ENCODE assay signal across 8 cellular contexts in genomic region chr17:41690497-41690896, GRCh38. TPM values are rescaled to one million over a fixed set of nuclear protein-coding genes. Genes with fewer than 3 reads are reported as not detected.
A peak's percentile ranks its signal among the peaks of the same experiment; 100 is the strongest.
DNase-seq lines count a peak whose midpoint lies in the region; ATAC-seq and FAIRE-seq lines count a peak whose summit lies in the region.

No MANE protein-coding gene starts in this region.

- ATAC-seq in activated CD4-positive, alpha-beta T cell treated with anti-CD3 and anti-CD28 coated beads for 36 hours = no peak
- no peak for ATAC-seq in GM21526 (IDR thresholded peaks at IDR 0.05; ENCODE audit: low FRiP score, unreplicated experiment)

- no peak for FAIRE-seq in small intestine (lab: Jason Lieb, UNC)

- H3K27ac Mint-ChIP-seq in activated CD4-positive, alpha-beta T cell treated with anti-CD3 and anti-CD28 coated beads for 36 hours = peak overlapping the region; percentile 95
- peak overlapping the region; percentile 97 for H3K27ac Mint-ChIP-seq in activated naive CD8-positive, alpha-beta T cell

- no peaks in the 10 kb centered on the region for H3K9me3 ChIP-seq in iPS-20b (ENCODE audit: insufficient read depth, low read depth, low read length)
- H3K9me3 ChIP-seq in stomach smooth muscle (ENCODE audit: control insufficient read depth in 2 of 2, low read length in 2 of 2) = no peaks in the 10 kb centered on the region
- H3K9me3 ChIP-seq in small intestine (ENCODE audit: control insufficient read depth, low read depth) = no peaks in the 10 kb centered on the region

- H3K36me3 Mint-ChIP-seq in activated CD4-positive, alpha-beta T cell treated with anti-CD3 and anti-CD28 coated beads for 36 hours (ENCODE audit: low read depth) = peaks cover 44% of the 10 kb centered on the region
- H3K36me3 Mint-ChIP-seq in activated naive CD8-positive, alpha-beta T cell = peaks cover 5% of the 10 kb centered on the region

- peaks cover 20% of the 10 kb centered on the region for H3K4me1 Mint-ChIP-seq in activated CD4-positive, alpha-beta T cell treated with anti-CD3 and anti-CD28 coated beads for 36 hours
- H3K4me1 Mint-ChIP-seq in activated naive CD8-positive, alpha-beta T cell (ENCODE audit: low read depth) = peaks cover 33% of the 10 kb centered on the region

- POLR2A ChIA-PET in activated CD4-positive, alpha-beta T cell treated with anti-CD3 and anti-CD28 coated beads for 36 hours (lab: Charles Lee) = interaction anchor here (0.6 to 7.3 kb wide), 6 partner anchors 11 to 1192 kb away, joined by 3 to 147 read pairs (median 6); partner anchors contain the start of gene ACLY

- no peaks in the 10 kb centered on the region for H3K9me3 Mint-ChIP-seq in activated CD4-positive, alpha-beta T cell treated with anti-CD3 and anti-CD28 coated beads for 36 hours (ENCODE audit: low read depth)
- no peaks in the 10 kb centered on the region for H3K9me3 Mint-ChIP-seq in activated naive CD8-positive, alpha-beta T cell (ENCODE audit: low read depth)

- intact Hi-C loops in activated CD4-positive, alpha-beta T cell treated with anti-CD3 and anti-CD28 coated beads for 36 hours (cut with DNase I, micrococcal nuclease) = no loop called here

- 53 to 69% (median 63%) methylated on average over 2 of the region's 2 CpGs for WGBS in small intestine, 3 donors

- H3K27ac ChIP-seq in iPS-20b (ENCODE audit: low read length) (no peak overlapping the region), stomach smooth muscle (ENCODE audit: low read length) (peak overlapping the region; percentile 100), small intestine (ENCODE audit: low read depth in 1 of 2, low read length in 1 of 2) (peak overlapping the region in 1 of 2 donors; percentile 7)

- no peaks in the 10 kb centered on the region for H3K27me3 ChIP-seq in iPS-20b (ENCODE audit: insufficient read depth, low read length)
- no peaks in the 10 kb centered on the region for H3K27me3 ChIP-seq in stomach smooth muscle (ENCODE audit: control insufficient read depth in 1 of 2, insufficient read depth in 2 of 2, low read length in 2 of 2)
- no peaks in the 10 kb centered on the region for H3K27me3 ChIP-seq in small intestine (ENCODE audit: control insufficient read depth in 2 of 2, insufficient read depth in 2 of 2, low read length in 2 of 2)

- H3K36me3 ChIP-seq in iPS-20b (ENCODE audit: insufficient read depth, low read depth, low read length) (peaks cover 45% of the 10 kb centered on the region), stomach smooth muscle (ENCODE audit: control insufficient read depth in 2 of 2, insufficient read depth in 2 of 2, low read length in 2 of 2) (peaks cover 40 to 48% of the 10 kb centered on the region in 2 donors), small intestine (ENCODE audit: control insufficient read depth in 2 of 2, insufficient read depth in 2 of 2, low read length in 2 of 2) (peaks cover 17 to 30% of the 10 kb centered on the region in 2 donors)

- DNase-seq in activated CD4-positive, alpha-beta T cell treated with anti-CD3 and anti-CD28 coated beads for 36 hours = no peak
- DNase-seq in activated CD4-positive, alpha-beta T cell treated with anti-CD3 and anti-CD28 coated beads, Interleukin-2, amount 50 U/mL, for 4 hours = no peak
- DNase-seq in small intestine (no peak), NCI-H748 (lab: John Stamatoyannopoulos, UW; ENCODE audit: unreplicated experiment) (no peak)

- H3K4me3 ChIP-seq in iPS-20b (ENCODE audit: low read length) = peak overlapping the region; percentile 96
- peak overlapping the region; percentile 91 to 97 for H3K4me3 ChIP-seq in stomach smooth muscle (ENCODE audit: low read length in 2 of 2)
- no peak overlapping the region for H3K4me3 ChIP-seq in small intestine (ENCODE audit: low read depth in 1 of 2, low read length in 2 of 2)

- H3K4me1 ChIP-seq in iPS-20b (ENCODE audit: insufficient read depth, low read length) = peaks cover 9% of the 10 kb centered on the region
- H3K4me1 ChIP-seq in stomach smooth muscle (ENCODE audit: control insufficient read depth, insufficient read depth, low read length) = peaks cover 21% of the 10 kb centered on the region
- H3K4me1 ChIP-seq in small intestine (ENCODE audit: control insufficient read depth in 2 of 2, insufficient read depth in 1 of 2, low read depth in 1 of 2, low read length in 1 of 2) = no peaks in the 10 kb centered on the region

- H3K27me3 Mint-ChIP-seq in activated CD4-positive, alpha-beta T cell treated with anti-CD3 and anti-CD28 coated beads for 36 hours = no peaks in the 10 kb centered on the region
- H3K27me3 Mint-ChIP-seq in activated naive CD8-positive, alpha-beta T cell = no peaks in the 10 kb centered on the region

- CTCF ChIA-PET in activated CD4-positive, alpha-beta T cell treated with anti-CD3 and anti-CD28 coated beads for 36 hours (lab: Charles Lee) = interaction anchor here (0.6 to 6.4 kb wide), 6 partner anchors 11 to 121 kb away, joined by 3 to 64 read pairs (median 12); partner anchors contain the start of gene P3H4

- peak overlapping the region; percentile 99; the same call in 1 of the 2 replicates for H3K9ac ChIP-seq in iPS-20b (ENCODE audit: low read depth, low read length)
- H3K9ac ChIP-seq in stomach smooth muscle (ENCODE audit: low read length in 2 of 2) = peak overlapping the region in 1 of 2 donors; percentile 100

- H3K4me3 Mint-ChIP-seq in activated CD4-positive, alpha-beta T cell treated with anti-CD3 and anti-CD28 coated beads for 36 hours = peak overlapping the region; percentile 97
- H3K4me3 Mint-ChIP-seq in activated naive CD8-positive, alpha-beta T cell = peak overlapping the region; percentile 97

RNA-seq across cellular contexts. Expression of gene EIF1, which starts 1.8 kb away (rescaled TPM):
- 100 to 1,000 TPM; 869 to 977 TPM for total RNA-seq in activated CD4-positive, alpha-beta T cell treated with anti-CD3 and anti-CD28 coated beads for 36 hours
- polyA plus RNA-seq in small intestine = 100 to 1,000 TPM; 328 to 703 (median 533) TPM

RNA-seq across cellular contexts. Expression of gene GAST, which starts 21.6 kb away (rescaled TPM):
- total RNA-seq in activated CD4-positive, alpha-beta T cell treated with anti-CD3 and anti-CD28 coated beads for 36 hours = not detected
- polyA plus RNA-seq in small intestine = 1 to 10 TPM in 1 of 3 donors, not detected in 2; 1.9 TPM

RNA-seq across cellular contexts. Expression of gene HAP1, which starts 43.9 kb away (rescaled TPM):
- total RNA-seq in activated CD4-positive, alpha-beta T cell treated with anti-CD3 and anti-CD28 coated beads for 36 hours = not detected
- polyA plus RNA-seq in small intestine = under 1 TPM; 0.22 to 0.40 (median 0.27) TPM

Comparison
In these comparisons a context has a peak if more than half of its experiments do, and no peak if none do; other contexts are left out.
1. H3K4me3 ChIP-seq: peak in iPS-20b (single experiment) and stomach smooth muscle (2 of 2); none in small intestine (0 of 2).